ENCODE assay signal across 13 cellular contexts in genomic region chrX:136063340-136064079, GRCh38.
A peak's percentile ranks its signal among the peaks of the same experiment; 100 is the strongest.
DNase-seq lines count a peak whose midpoint lies in the region; TF ChIP-seq lines count a peak whose summit lies in the region.
"Had no signal": no experiment of that assay in that cellular context is flagged by ENCODE, and none has a peak within 500 bp of the region (broad histone marks: within the 10 kb centered on the region; RNA-seq: fewer than 3 reads in every experiment).

No MANE protein-coding gene starts in this region.

- H3K9me3 ChIP-seq in transverse colon, result no peaks in the 10 kb centered on the region
- H3K9me3 ChIP-seq in WERI-Rb-1 (ENCODE audit: severe bottlenecking), result no peaks in the 10 kb centered on the region
- H3K9me3 ChIP-seq: A549 had no signal

- intact Hi-C loops in lower leg skin (cut with DNase I; ENCODE audit: low total_unique reads) (no loop called here), transverse colon (cut with DNase I; ENCODE audit: low total_unique reads) (no loop called here)

- TF ChIP-seq POLR2A in lower leg skin (IDR thresholded peaks at IDR 0.05), result no peak
- TF ChIP-seq POLR2A in transverse colon (IDR thresholded peaks at IDR 0.05), result no peak

- WGBS in lower leg skin, 2 donors, result 58 to 60% methylated on average over 7 of the region's 7 CpGs
- 49 to 80% methylated on average over 4 to 7 of the region's 7 CpGs for WGBS in transverse colon (ENCODE audit: low coverage in 1 of 2), 2 donors

- peaks cover 0 to 7% (median 0%) of the 10 kb centered on the region in 4 donors for H3K4me1 ChIP-seq in transverse colon
- H3K4me1 ChIP-seq: A549 had no signal

- TF ChIP-seq EP300 in transverse colon (IDR thresholded peaks at IDR 0.05; ENCODE audit: low read depth), result no peak

- H3K27ac ChIP-seq in brain microvascular endothelial cell (peak overlapping the region; percentile 81), transverse colon (peak overlapping the region; percentile 63 to 82 (median 70)), WERI-Rb-1 (no peak overlapping the region)
- H3K27ac ChIP-seq: A549 had no signal

- TF ChIP-seq CTCF in brain microvascular endothelial cell (IDR thresholded peaks at IDR 0.05; ENCODE audit: low read depth, low read length, missing control alignments), result no peak
- no peak for TF ChIP-seq CTCF in lower leg skin (IDR thresholded peaks at IDR 0.05)
- TF ChIP-seq CTCF in transverse colon (IDR thresholded peaks at IDR 0.05), result no peak
- TF ChIP-seq CTCF in WERI-Rb-1 (IDR thresholded peaks at IDR 0.05; ENCODE audit: low read depth, low read length), result no peak

- in situ Hi-C loops in brain microvascular endothelial cell (cut with HindIII; ENCODE audit: low pct_ligation_motif_present, low sequenced_read_pairs), result no loop called here
- in situ Hi-C loops in transverse colon (cut with MboI; ENCODE audit: low pct_ligation_motif_present in 1 of 4, low pct_unique_long_range_greater_than_20kb in 1 of 4, low sequenced_read_pairs in 3 of 4), result no loop called here

- H3K4me3 ChIP-seq in brain microvascular endothelial cell (ENCODE audit: low read depth, low read length), result no peak overlapping the region
- H3K4me3 ChIP-seq in lower leg skin (ENCODE audit: low read depth, poor library complexity, severe bottlenecking), result no peak overlapping the region
- H3K4me3 ChIP-seq in transverse colon, result no peak overlapping the region
- no peak overlapping the region for H3K4me3 ChIP-seq in WERI-Rb-1 (ENCODE audit: low read depth, low read length)
- H3K4me3 ChIP-seq: A549 had no signal

- H3K36me3 ChIP-seq in brain microvascular endothelial cell (replicated peaks), result no peaks in the 10 kb centered on the region
- H3K36me3 ChIP-seq in transverse colon, result no peaks in the 10 kb centered on the region
- no peaks in the 10 kb centered on the region for H3K36me3 ChIP-seq in WERI-Rb-1

- DNase-seq in NOMO-1 (lab: John Stamatoyannopoulos, UW; ENCODE audit: unreplicated experiment in 2 of 2), result peak; percentile 31 to 65
- DNase-seq in NOMO-1 treated with dmso at 0.1 percent for 144 hours (lab: John Stamatoyannopoulos, UW; ENCODE audit: unreplicated experiment), result no peak
- peak; percentile 58 for DNase-seq in brain microvascular endothelial cell
- DNase-seq in lower leg skin (ENCODE audit: low spot score in 2 of 2), result peak; percentile 15 to 81
- no peak for DNase-seq in transverse colon
- no peak for DNase-seq in WERI-Rb-1
- no peak for DNase-seq in stimulated activated CD4-positive, alpha-beta T cell treated with anti-CD3 and anti-CD28 coated beads, Interleukin-2, amount 100 ng/mL, for 48 hours
- DNase-seq in Ammon's horn (ENCODE audit: low spot score), result no peak
- DNase-seq: activated CD4-positive, alpha-beta T cell treated with anti-CD3 and anti-CD28 coated beads, Interleukin-2, amount 50 U/mL, for 1 hour; activated naive CD8-positive, alpha-beta T cell treated with anti-CD3 and anti-CD28 coated beads for 36 hours; NCI-H146; SHP77 had no signal

- H3K27me3 ChIP-seq in brain microvascular endothelial cell (replicated peaks) (no peaks in the 10 kb centered on the region), transverse colon (no peaks in the 10 kb centered on the region), WERI-Rb-1 (ENCODE audit: insufficient read depth, low read depth, severe bottlenecking) (peaks cover 83% of the 10 kb centered on the region)

Comparison
In these comparisons a context has a peak if more than half of its experiments do, and no peak if none do; other contexts are left out.
1. DNase-seq: peak in NOMO-1 (2 of 2), brain microvascular endothelial cell (single experiment) and lower leg skin (2 of 2); none in NOMO-1 treated with dmso at 0.1 percent for 144 hours (single experiment), transverse colon (single experiment), WERI-Rb-1 (single experiment), stimulated activated CD4-positive, alpha-beta T cell treated with anti-CD3 and anti-CD28 coated beads, Interleukin-2, amount 100 ng/mL, for 48 hours (0 of 2) and Ammon's horn (single experiment).